ENCODE assay signal across 11 cellular contexts in the genomic region with DNA sequence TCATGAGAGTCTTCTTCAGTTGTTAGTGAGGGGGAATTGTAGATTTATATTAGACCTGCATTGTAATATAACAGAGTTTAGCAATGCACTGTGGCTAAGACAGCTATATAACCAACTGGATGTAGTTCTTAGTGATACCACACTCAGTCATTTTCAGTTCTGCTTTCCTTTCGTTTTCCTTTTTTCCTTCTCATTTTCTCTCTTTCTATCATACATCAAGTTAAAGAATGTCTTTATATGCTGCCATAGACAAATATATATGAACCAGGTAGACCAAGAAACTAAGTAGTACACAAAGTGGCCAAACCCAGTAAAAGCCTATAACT. TPM values are rescaled to one million over a fixed set of nuclear protein-coding genes. Genes with fewer than 3 reads are reported as not detected.
DNase-seq lines count a peak whose midpoint lies in the region; ATAC-seq and TF ChIP-seq lines count a peak whose summit lies in the region.
"Had no signal": no experiment of that assay in that cellular context is flagged by ENCODE, and none has a peak within 500 bp of the region (broad histone marks: within the 10 kb centered on the region; RNA-seq: fewer than 3 reads in every experiment).

No MANE protein-coding gene starts in this region.

- peak overlapping the region; percentile 80 for H3K27ac Mint-ChIP-seq in activated naive CD4-positive, alpha-beta T cell treated with anti-CD3 and anti-CD28 coated beads, Interleukin-2, amount 10 ng/mL, durations not matched to agents 7 days and 5 days
- H3K27ac Mint-ChIP-seq in T-helper 17 cell, result peak overlapping the region; percentile 92

- H3K36me3 ChIP-seq in upper lobe of right lung, result no peaks in the 10 kb centered on the region

- no peak overlapping the region for H3K4me3 ChIP-seq in upper lobe of right lung
- H3K4me3 ChIP-seq: SK-N-MC had no signal

- peaks cover 71% of the 10 kb centered on the region for H3K4me1 Mint-ChIP-seq in activated naive CD4-positive, alpha-beta T cell treated with anti-CD3 and anti-CD28 coated beads, Interleukin-2, amount 10 ng/mL, durations not matched to agents 7 days and 5 days
- H3K4me1 Mint-ChIP-seq in T-helper 17 cell, result peaks cover 32% of the 10 kb centered on the region

- peak; percentile 33 for ATAC-seq in HG03025 (IDR thresholded peaks at IDR 0.05; ENCODE audit: low FRiP score, unreplicated experiment)
- peak; percentile 46 for ATAC-seq in T-helper 17 cell
- ATAC-seq in upper lobe of right lung, result peak; percentile 3

- H3K27ac ChIP-seq in upper lobe of right lung, result peak overlapping the region; percentile 43
- H3K27ac ChIP-seq: C4-2B, SK-N-MC had no signal

- H3K9me3 ChIP-seq in T-helper 17 cell (ENCODE audit: control insufficient read depth, low read length, poor library complexity, severe bottlenecking), result no peaks in the 10 kb centered on the region
- H3K9me3 ChIP-seq in upper lobe of right lung, result no peaks in the 10 kb centered on the region

- H3K9me3 Mint-ChIP-seq in activated naive CD4-positive, alpha-beta T cell treated with anti-CD3 and anti-CD28 coated beads, Interleukin-2, amount 10 ng/mL, durations not matched to agents 7 days and 5 days, result peaks cover under 1% of the 10 kb centered on the region

- CTCF ChIA-PET in activated naive CD4-positive, alpha-beta T cell treated with anti-CD3 and anti-CD28 coated beads, Interleukin-2, amount 10 ng/mL, durations not matched to agents 7 days and 5 days (lab: Charles Lee), result interaction anchor here (1.3 kb wide), 1 partner anchor 271 kb away, joined by 3 read pairs; no protein-coding TSS in a partner anchor

- peak overlapping the region; percentile 64 for H3K4me3 Mint-ChIP-seq in activated naive CD4-positive, alpha-beta T cell treated with anti-CD3 and anti-CD28 coated beads, Interleukin-2, amount 10 ng/mL, durations not matched to agents 7 days and 5 days
- H3K4me3 Mint-ChIP-seq in T-helper 17 cell, result peak overlapping the region; percentile 90

- intact Hi-C loops in upper lobe of right lung (cut with DNase I), result no loop called here

- H3K36me3 Mint-ChIP-seq in activated naive CD4-positive, alpha-beta T cell treated with anti-CD3 and anti-CD28 coated beads, Interleukin-2, amount 10 ng/mL, durations not matched to agents 7 days and 5 days, result peaks cover 90% of the 10 kb centered on the region
- peaks cover 3% of the 10 kb centered on the region for H3K36me3 Mint-ChIP-seq in T-helper 17 cell (ENCODE audit: low read depth)

- H3K27me3 Mint-ChIP-seq in activated naive CD4-positive, alpha-beta T cell treated with anti-CD3 and anti-CD28 coated beads, Interleukin-2, amount 10 ng/mL, durations not matched to agents 7 days and 5 days, result no peaks in the 10 kb centered on the region
- H3K27me3 Mint-ChIP-seq in T-helper 17 cell, result no peaks in the 10 kb centered on the region

- H3K4me1 ChIP-seq in upper lobe of right lung, result peaks cover 31% of the 10 kb centered on the region

- DNase-seq in activated naive CD4-positive, alpha-beta T cell treated with anti-CD3 and anti-CD28 coated beads, Interleukin-2, amount 10 ng/mL, durations not matched to agents 7 days and 5 days, result no peak
- no peak for DNase-seq in activated naive CD4-positive, alpha-beta T cell treated with Interleukin-2 at 50 U/mL for 16 hours
- no peak for DNase-seq in T-helper 17 cell
- no peak for DNase-seq in upper lobe of right lung
- no peak for DNase-seq in DMS53 treated with DMSO at 0.1 percent for 48 hours (lab: John Stamatoyannopoulos, UW; ENCODE audit: unreplicated experiment)
- DNase-seq in GM19238 (ENCODE audit: insufficient read length, low spot score), result no peak
- no peak for DNase-seq in NCI-H2171 treated with DMSO at 0.1 percent for 48 hours (lab: John Stamatoyannopoulos, UW)
- DNase-seq: stimulated activated CD4-positive, alpha-beta T cell treated with anti-CD3 and anti-CD28 coated beads, Interleukin-4, amount 100 ng/mL, for 4 hours had no signal

- H3K27me3 ChIP-seq in upper lobe of right lung, result no peaks in the 10 kb centered on the region

- no peak for TF ChIP-seq CTCF in upper lobe of right lung (IDR thresholded peaks at IDR 0.05)

RNA-seq across cellular contexts. Expression of gene CD47, which starts 43.7 kb away (rescaled TPM):
- total RNA-seq in T-helper 17 cell, result 100 to 1,000 TPM; 150 to 170 TPM
- total RNA-seq in upper lobe of right lung, result 228 TPM
